Comparison of ENCODE assay signal across 8 cellular contexts in the genomic region with DNA sequence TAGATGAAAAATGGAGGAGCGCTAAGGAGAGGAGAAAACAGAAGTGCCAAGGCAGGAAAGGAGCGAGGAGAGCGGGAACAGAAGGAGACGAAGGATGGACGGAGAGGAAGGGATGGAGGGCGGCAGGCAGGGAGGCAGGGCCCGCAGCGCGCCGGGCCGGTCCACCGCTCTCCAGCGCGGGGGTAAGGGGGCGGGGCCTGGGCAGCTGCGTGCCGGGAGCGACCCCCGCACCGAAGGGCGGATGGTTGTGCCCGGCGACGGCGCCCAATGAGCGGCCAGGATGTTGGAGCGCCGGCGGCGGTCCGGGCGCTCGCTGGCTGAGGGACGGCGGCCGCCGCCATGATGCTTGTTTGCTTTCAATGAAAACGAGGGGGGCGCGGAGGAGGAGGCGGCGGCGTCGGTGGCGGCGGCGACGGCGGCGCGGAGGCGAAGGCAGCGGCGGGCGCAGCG. TPM values are rescaled to one million over a fixed set of nuclear protein-coding genes. Genes with fewer than 3 reads are reported as not detected.
DNase-seq lines count a peak whose midpoint lies in the region; ATAC-seq and TF ChIP-seq lines count a peak whose summit lies in the region.

A gene (plus strand): TSS at position 320 of the 450 bp plus-strand sequence. CDS start 34,898 bp downstream, outside the sequence.

- H3K36me3 ChIP-seq in left ventricle myocardium inferior (peaks cover 5% of the 10 kb centered on the region), upper lobe of right lung (no peaks in the 10 kb centered on the region)

- H3K4me3 Mint-ChIP-seq in T-helper 1 cell treated with Interleukin-12 subunit alpha and Interleukin-12 subunit beta and Interleukin-4 antibody, amounts not matched to agents 30 μg/mL and 1 μg/mL, for 36 hours: peak within 1 kb of the TSS; percentile 98
- H3K4me3 Mint-ChIP-seq in progenitor cell of endocrine pancreas (ENCODE audit: low read depth): peak within 1 kb of the TSS; percentile 80

- H3K27ac ChIP-seq in left ventricle myocardium inferior (replicated peaks): peak within 1 kb of the TSS; percentile 95
- peak within 1 kb of the TSS; percentile 92 for H3K27ac ChIP-seq in upper lobe of right lung

- H3K27me3 ChIP-seq in left ventricle myocardium inferior (ENCODE audit: low read depth) (no peaks in the 10 kb centered on the region), upper lobe of right lung (no peaks in the 10 kb centered on the region)

- peaks cover 3% of the 10 kb centered on the region for H3K9me3 Mint-ChIP-seq in T-helper 1 cell treated with Interleukin-12 subunit alpha and Interleukin-12 subunit beta and Interleukin-4 antibody, amounts not matched to agents 30 μg/mL and 1 μg/mL, for 36 hours
- no peaks in the 10 kb centered on the region for H3K9me3 Mint-ChIP-seq in progenitor cell of endocrine pancreas (ENCODE audit: low read depth)

- no peaks in the 10 kb centered on the region for H3K27me3 Mint-ChIP-seq in T-helper 1 cell treated with Interleukin-12 subunit alpha and Interleukin-12 subunit beta and Interleukin-4 antibody, amounts not matched to agents 30 μg/mL and 1 μg/mL, for 36 hours (ENCODE audit: low read depth)
- H3K27me3 Mint-ChIP-seq in progenitor cell of endocrine pancreas: no peaks in the 10 kb centered on the region

- peak; percentile 94 for ATAC-seq in GM18498 (IDR thresholded peaks at IDR 0.05; ENCODE audit: unreplicated experiment)
- ATAC-seq in HG02885 (IDR thresholded peaks at IDR 0.05; ENCODE audit: poor library complexity, unreplicated experiment): peak; percentile 94
- peak; percentile 99 for ATAC-seq in upper lobe of right lung

- intact Hi-C loops in left ventricle myocardium inferior (cut with micrococcal nuclease): no loop called here
- intact Hi-C loops in upper lobe of right lung (cut with DNase I): no loop called here

- H3K4me3 ChIP-seq in left ventricle myocardium inferior (peak within 1 kb of the TSS; percentile 95), upper lobe of right lung (peak within 1 kb of the TSS; percentile 96)

- peaks cover 31% of the 10 kb centered on the region for H3K4me1 Mint-ChIP-seq in T-helper 1 cell treated with Interleukin-12 subunit alpha and Interleukin-12 subunit beta and Interleukin-4 antibody, amounts not matched to agents 30 μg/mL and 1 μg/mL, for 36 hours (ENCODE audit: low read depth)
- H3K4me1 Mint-ChIP-seq in progenitor cell of endocrine pancreas (ENCODE audit: low read depth): peaks cover 16% of the 10 kb centered on the region

- TF ChIP-seq CTCF in left ventricle myocardium inferior (IDR thresholded peaks at IDR 0.05; ENCODE audit: borderline replicate concordance) (no peak), progenitor cell of endocrine pancreas (IDR thresholded peaks at IDR 0.05; ENCODE audit: unreplicated experiment) (no peak), upper lobe of right lung (IDR thresholded peaks at IDR 0.05) (no peak)

- H3K27ac Mint-ChIP-seq in T-helper 1 cell treated with Interleukin-12 subunit alpha and Interleukin-12 subunit beta and Interleukin-4 antibody, amounts not matched to agents 30 μg/mL and 1 μg/mL, for 36 hours: peak within 1 kb of the TSS; percentile 92
- peak within 1 kb of the TSS; percentile 97 for H3K27ac Mint-ChIP-seq in progenitor cell of endocrine pancreas

- peaks cover 15% of the 10 kb centered on the region for H3K36me3 Mint-ChIP-seq in T-helper 1 cell treated with Interleukin-12 subunit alpha and Interleukin-12 subunit beta and Interleukin-4 antibody, amounts not matched to agents 30 μg/mL and 1 μg/mL, for 36 hours (ENCODE audit: low read depth)
- peaks cover 8% of the 10 kb centered on the region for H3K36me3 Mint-ChIP-seq in progenitor cell of endocrine pancreas (ENCODE audit: insufficient read depth)

- DNase-seq in NCI-H1694 (lab: John Stamatoyannopoulos, UW) (peak; percentile 42), amygdala (lab: John Stamatoyannopoulos, UW) (peak; percentile 21 to 96 (median 86)), left ventricle myocardium inferior (peak; percentile 94), progenitor cell of endocrine pancreas (ENCODE audit: low spot score, unreplicated experiment) (peak; percentile 91), upper lobe of right lung (peak; percentile 97)

- H3K9me3 ChIP-seq in left ventricle myocardium inferior (replicated peaks): no peaks in the 10 kb centered on the region
- no peaks in the 10 kb centered on the region for H3K9me3 ChIP-seq in upper lobe of right lung

- H3K4me1 ChIP-seq in left ventricle myocardium inferior: peaks cover 29% of the 10 kb centered on the region
- peaks cover 14% of the 10 kb centered on the region for H3K4me1 ChIP-seq in upper lobe of right lung

RNA-seq across cellular contexts. Expression of the gene that starts here (rescaled TPM):
- 15.9 TPM for total RNA-seq in left ventricle myocardium inferior
- 68.3 and 70.4 TPM in 2 replicates for total RNA-seq in progenitor cell of endocrine pancreas
- total RNA-seq in upper lobe of right lung: 21.7 TPM

Comparison
In these comparisons a context has a peak if more than half of its experiments do, and no peak if none do; other contexts are left out.
1. Peak in every context shown above with its lines: DNase-seq, ATAC-seq, H3K4me3 ChIP-seq and H3K27ac ChIP-seq.
2. DNase-seq: peak in every context shown above with its lines; median percentile 97 in upper lobe of right lung; 94 in left ventricle myocardium inferior; 91 in progenitor cell of endocrine pancreas; 86 in amygdala; 42 in NCI-H1694.